ENCODE assay signal across 28 cellular contexts in genomic region chr6:39543950-39544349, GRCh38.
"Had no signal": no experiment of that assay in that cellular context is flagged by ENCODE, and none has a peak within 500 bp of the region (broad histone marks: within the 10 kb centered on the region; RNA-seq: fewer than 3 reads in every experiment).

No MANE protein-coding gene starts in this region.

- H3K4me1 Mint-ChIP-seq: activated CD4-positive, alpha-beta memory T cell treated with anti-CD3 and anti-CD28 coated beads, Interleukin-2, amount 10 ng/mL, durations not matched to agents 7 days and 5 days; activated CD4-positive, alpha-beta T cell treated with anti-CD3 and anti-CD28 coated beads, Interleukin-2, amount 10 ng/mL, durations not matched to agents 24 days and 14 days; activated T-helper 17 cell treated with anti-CD3 and anti-CD28 coated beads, Interleukin-2, amount 50 U/mL, for 72 hours; central memory CD8-positive, alpha-beta T cell; natural killer cell; neural progenitor cell; T-helper 17 cell had no signal

- H3K4me1 ChIP-seq: gastrocnemius medialis, neural progenitor cell, right atrium auricular region, thyroid gland had no signal

- H3K36me3 Mint-ChIP-seq: memory B cell, natural killer cell, neural progenitor cell had no signal

- DNase-seq: activated CD4-positive, alpha-beta memory T cell treated with anti-CD3 and anti-CD28 coated beads, Interleukin-2, amount 10 ng/mL, durations not matched to agents 7 days and 5 days; activated CD4-positive, alpha-beta T cell treated with anti-CD3 and anti-CD28 coated beads, Interleukin-2, amount 10 ng/mL, durations not matched to agents 24 days and 14 days; activated CD4-positive, CD25-positive, alpha-beta regulatory T cell treated with anti-CD3 and anti-CD28 coated beads, Interleukin-2, amount 50 U/mL, for 72 hours; activated CD8-positive, alpha-beta memory T cell treated with anti-CD3 and anti-CD28 coated beads, Interleukin-2, amount 50 U/mL, for 48 hours; activated gamma-delta T cell treated with Interleukin-2 at 50 U/mL for 16 hours; activated naive CD4-positive, alpha-beta T cell treated with anti-CD3 and anti-CD28 coated beads, Interleukin-2, amount 50 U/mL, for 16 hours; activated T-cell treated with anti-CD3 and anti-CD28 coated beads, Interleukin-2, amount 50 U/mL, for 24 hours; dorsolateral prefrontal cortex; effector memory CD4-positive, alpha-beta T cell; gastrocnemius medialis; islet precursor cell; left cardiac atrium; midbrain; natural killer cell; occipital lobe; stimulated activated CD4-positive, alpha-beta T cell treated with anti-CD3 and anti-CD28 coated beads, Interleukin-2, amount 100 ng/mL, for 48 hours; substantia nigra; T-helper 17 cell; T1000; thyroid gland; upper lobe of right lung had no signal

- H3K27ac ChIP-seq: dorsolateral prefrontal cortex, gastrocnemius medialis, hepatocyte, neural progenitor cell, right atrium auricular region, thyroid gland had no signal

- H3K4me3 Mint-ChIP-seq: activated CD4-positive, alpha-beta memory T cell treated with anti-CD3 and anti-CD28 coated beads, Interleukin-2, amount 10 ng/mL, durations not matched to agents 7 days and 5 days; activated CD4-positive, alpha-beta T cell treated with anti-CD3 and anti-CD28 coated beads, Interleukin-2, amount 10 ng/mL, durations not matched to agents 24 days and 14 days; activated T-cell treated with anti-CD3 and anti-CD28 coated beads, Interleukin-2, amount 50 U/mL, for 24 hours; activated T-helper 17 cell treated with anti-CD3 and anti-CD28 coated beads, Interleukin-2, amount 50 U/mL, for 72 hours; central memory CD8-positive, alpha-beta T cell; memory B cell; natural killer cell; neural progenitor cell; stimulated activated naive CD8-positive, alpha-beta T cell treated with anti-CD3 and anti-CD28 coated beads, Interleukin-15, Interleukin-2, amounts not matched to agents 100 ng/mL and 50 ng/mL, for 24 hours; T-helper 17 cell had no signal

- H3K9me3 ChIP-seq: gastrocnemius medialis, right atrium auricular region, thyroid gland, upper lobe of right lung had no signal

- H3K9ac ChIP-seq: neural progenitor cell had no signal

- H3K9me3 Mint-ChIP-seq: activated CD4-positive, alpha-beta memory T cell treated with anti-CD3 and anti-CD28 coated beads, Interleukin-2, amount 10 ng/mL, durations not matched to agents 7 days and 5 days; activated CD4-positive, alpha-beta T cell treated with anti-CD3 and anti-CD28 coated beads, Interleukin-2, amount 10 ng/mL, durations not matched to agents 24 days and 14 days; activated T-cell treated with anti-CD3 and anti-CD28 coated beads, Interleukin-2, amount 50 U/mL, for 24 hours; activated T-helper 17 cell treated with anti-CD3 and anti-CD28 coated beads, Interleukin-2, amount 50 U/mL, for 72 hours; central memory CD8-positive, alpha-beta T cell; memory B cell; natural killer cell; neural progenitor cell; stimulated activated naive CD8-positive, alpha-beta T cell treated with anti-CD3 and anti-CD28 coated beads, Interleukin-15, Interleukin-2, amounts not matched to agents 100 ng/mL and 50 ng/mL, for 24 hours had no signal

- H3K4me3 ChIP-seq: dorsolateral prefrontal cortex, gastrocnemius medialis, hepatocyte, neural progenitor cell, right atrium auricular region, thyroid gland, upper lobe of right lung had no signal

- H3K27me3 ChIP-seq: dorsolateral prefrontal cortex, gastrocnemius medialis, hepatocyte, neural progenitor cell, right atrium auricular region, thyroid gland, upper lobe of right lung had no signal

- H3K36me3 ChIP-seq: gastrocnemius medialis, neural progenitor cell, right atrium auricular region, thyroid gland, upper lobe of right lung had no signal

- H3K27ac Mint-ChIP-seq: activated CD4-positive, alpha-beta memory T cell treated with anti-CD3 and anti-CD28 coated beads, Interleukin-2, amount 10 ng/mL, durations not matched to agents 7 days and 5 days; activated CD4-positive, alpha-beta T cell treated with anti-CD3 and anti-CD28 coated beads, Interleukin-2, amount 10 ng/mL, durations not matched to agents 24 days and 14 days; activated T-cell treated with anti-CD3 and anti-CD28 coated beads, Interleukin-2, amount 50 U/mL, for 24 hours; activated T-helper 17 cell treated with anti-CD3 and anti-CD28 coated beads, Interleukin-2, amount 50 U/mL, for 72 hours; memory B cell; natural killer cell; neural progenitor cell; stimulated activated naive CD8-positive, alpha-beta T cell treated with anti-CD3 and anti-CD28 coated beads, Interleukin-15, Interleukin-2, amounts not matched to agents 100 ng/mL and 50 ng/mL, for 24 hours; T-helper 17 cell had no signal
